ENCODE assay signal across 8 cellular contexts in the genomic region with DNA sequence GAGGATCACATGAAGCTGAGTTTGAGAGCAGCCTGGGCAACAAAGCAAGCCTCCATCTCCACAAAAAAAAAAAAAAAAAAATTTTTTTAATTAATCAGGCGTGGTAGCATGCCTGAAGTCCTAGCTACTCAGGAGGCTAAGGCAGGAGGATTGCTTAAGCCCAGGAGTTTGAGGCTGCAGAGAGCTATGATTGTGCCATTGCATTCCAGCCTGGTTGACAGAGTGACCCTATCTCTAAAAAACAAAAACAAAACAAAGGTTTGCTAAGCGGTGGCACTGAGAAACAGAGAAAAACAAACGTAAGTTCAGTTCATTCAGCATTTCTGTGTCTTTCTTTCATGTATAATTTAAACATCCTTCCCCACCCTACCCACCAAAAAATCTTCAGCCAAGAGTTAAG.
"Had no signal": no experiment of that assay in that cellular context is flagged by ENCODE, and none has a peak within 500 bp of the region (broad histone marks: within the 10 kb centered on the region; RNA-seq: fewer than 3 reads in every experiment).

No MANE protein-coding gene starts in this region.

- H2AFZ ChIP-seq: GM23248 had no signal

- DNase-seq: GM23248, GOT3, H7, HFFc6, KBM-7 had no signal

- H3K27ac ChIP-seq: GM23248, HL-60 had no signal

- H3K9me3 ChIP-seq: HAP-1 had no signal

- H3K4me1 ChIP-seq: HAP-1 had no signal

- FAIRE-seq: HepG2 had no signal

- H3K9ac ChIP-seq: GM23248 had no signal

- H3K4me3 ChIP-seq: GM23248, HAP-1 had no signal
